In the genomic region with DNA sequence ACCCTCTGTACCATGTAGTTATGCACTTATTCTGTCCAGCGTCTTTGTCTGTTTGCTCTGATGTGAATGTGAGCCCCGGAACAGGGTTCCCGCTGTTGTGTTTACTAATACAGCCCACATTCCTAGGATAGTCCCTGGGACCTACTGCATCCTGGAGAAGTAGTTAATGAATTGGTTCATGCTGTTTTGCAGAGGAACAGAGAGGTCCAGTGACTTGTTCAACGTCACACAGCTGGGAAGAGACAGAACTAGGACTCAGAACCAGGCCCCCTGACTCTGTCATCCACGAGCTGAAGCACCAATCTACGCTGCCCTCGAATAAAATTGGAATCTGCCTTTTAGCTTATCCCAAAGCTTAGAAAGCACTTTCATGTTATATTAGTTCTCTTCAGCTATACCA, we compare ENCODE assay signal across 1 cellular context.
TF ChIP-seq lines count a peak whose summit lies in the region.

No MANE protein-coding gene starts in this region.

TF ChIP-seq in H1, 55 proteins besides CTCF, POLR2A, EP300 and RAD21:
- TF ChIP-seq KDM1A (IDR thresholded peaks at IDR 0.05; ENCODE audit: borderline replicate concordance, low read length) (peak; percentile 64; the same call in 1 of the 2 replicates), MAFK (IDR thresholded peaks at IDR 0.05; ENCODE audit: low read depth, low read length) (no peak), RBBP5 (IDR thresholded peaks at IDR 0.05; ENCODE audit: borderline replicate concordance, low read depth, low read length) (no peak), BACH1 (IDR thresholded peaks at IDR 0.05; ENCODE audit: low read length) (no peak), GTF2F1 (IDR thresholded peaks at IDR 0.05; ENCODE audit: borderline replicate concordance, low read depth, low read length) (no peak), JUN (IDR thresholded peaks at IDR 0.05; ENCODE audit: low read depth, low read length) (no peak), SUZ12 (IDR thresholded peaks at IDR 0.05; ENCODE audit: low read length) (no peak)
